Comparison of ENCODE assay signal across 8 cellular contexts in genomic region chr14:69643430-69644200, GRCh38. TPM values are rescaled to one million over a fixed set of nuclear protein-coding genes. Genes with fewer than 3 reads are reported as not detected.
DNase-seq lines count a peak whose midpoint lies in the region; ATAC-seq lines count a peak whose summit lies in the region.

No MANE protein-coding gene starts in this region.

- peaks cover 64% of the 10 kb centered on the region for H3K4me1 Mint-ChIP-seq in activated CD4-positive, alpha-beta T cell treated with anti-CD3 and anti-CD28 coated beads, Interleukin-2, amount 10 ng/mL, durations not matched to agents 7 days and 5 days

- POLR2A ChIA-PET in activated CD4-positive, alpha-beta T cell treated with anti-CD3 and anti-CD28 coated beads, Interleukin-2, amount 10 ng/mL, durations not matched to agents 7 days and 5 days (lab: Charles Lee): no interaction called here

- H3K36me3 Mint-ChIP-seq in activated CD4-positive, alpha-beta T cell treated with anti-CD3 and anti-CD28 coated beads, Interleukin-2, amount 10 ng/mL, durations not matched to agents 7 days and 5 days (ENCODE audit: low read depth): peaks cover 61% of the 10 kb centered on the region
- H3K36me3 Mint-ChIP-seq in activated naive CD4-positive, alpha-beta T cell treated with anti-CD3 and anti-CD28 coated beads, Interleukin-2, amount 50 U/mL, for 72 hours: peaks cover 18 to 77% of the 10 kb centered on the region in 2 donors

- ATAC-seq in activated naive CD4-positive, alpha-beta T cell treated with anti-CD3 and anti-CD28 coated beads, Interleukin-2, amount 50 U/mL, for 72 hours: peak; percentile 93 to 98
- ATAC-seq in left lobe of liver: peak; percentile 93
- no peak for ATAC-seq in GM21528 (IDR thresholded peaks at IDR 0.05; ENCODE audit: low FRiP score, unreplicated experiment)

- H3K27me3 Mint-ChIP-seq in activated CD4-positive, alpha-beta T cell treated with anti-CD3 and anti-CD28 coated beads, Interleukin-2, amount 10 ng/mL, durations not matched to agents 7 days and 5 days: no peaks in the 10 kb centered on the region

- CTCF ChIA-PET in activated CD4-positive, alpha-beta T cell treated with anti-CD3 and anti-CD28 coated beads, Interleukin-2, amount 10 ng/mL, durations not matched to agents 7 days and 5 days (lab: Charles Lee): interaction anchor here (1.1 to 1.7 kb wide), 4 partner anchors 9 to 64 kb away, joined by 3 to 4 read pairs (median 4); no protein-coding TSS in a partner anchor

- no peak overlapping the region for H3K4me3 Mint-ChIP-seq in activated CD4-positive, alpha-beta T cell treated with anti-CD3 and anti-CD28 coated beads, Interleukin-2, amount 10 ng/mL, durations not matched to agents 7 days and 5 days

- DNase-seq in activated CD4-positive, alpha-beta T cell treated with anti-CD3 and anti-CD28 coated beads for 1 hour: peak; percentile 66
- no peak for DNase-seq in activated CD4-positive, alpha-beta T cell treated with anti-CD3 and anti-CD28 coated beads, Interleukin-2, amount 10 ng/mL, durations not matched to agents 7 days and 5 days
- DNase-seq in RPMI7951 (ENCODE audit: low read depth) (peak; percentile 38), left lobe of liver (ENCODE audit: low spot score) (peak; percentile 81), NK-92 (lab: John Stamatoyannopoulos, UW; ENCODE audit: unreplicated experiment) (no peak)
- peak; percentile 70 to 71 for DNase-seq in activated naive CD4-positive, alpha-beta T cell treated with anti-CD3 and anti-CD28 coated beads, Interleukin-2, amount 50 U/mL, for 72 hours (ENCODE audit: low spot score in 2 of 2)
- peak; percentile 23 for DNase-seq in stimulated activated CD8-positive, alpha-beta memory T cell treated with anti-CD3 and anti-CD28 coated beads, Interleukin-15, amount 100 ng/mL, for 1 hour (ENCODE audit: low read depth)

- no peak overlapping the region for H3K27ac Mint-ChIP-seq in activated CD4-positive, alpha-beta T cell treated with anti-CD3 and anti-CD28 coated beads, Interleukin-2, amount 10 ng/mL, durations not matched to agents 7 days and 5 days
- H3K27ac Mint-ChIP-seq in activated naive CD4-positive, alpha-beta T cell treated with anti-CD3 and anti-CD28 coated beads, Interleukin-2, amount 50 U/mL, for 72 hours: peak overlapping the region; percentile 53 to 76

- peaks cover 22% of the 10 kb centered on the region for H3K9me3 Mint-ChIP-seq in activated CD4-positive, alpha-beta T cell treated with anti-CD3 and anti-CD28 coated beads, Interleukin-2, amount 10 ng/mL, durations not matched to agents 7 days and 5 days
- H3K9me3 Mint-ChIP-seq in activated naive CD4-positive, alpha-beta T cell treated with anti-CD3 and anti-CD28 coated beads, Interleukin-2, amount 50 U/mL, for 72 hours: peaks cover 0 to 25% of the 10 kb centered on the region in 2 donors

RNA-seq across cellular contexts. Expression of gene SUSD6, which starts 32.2 kb away (rescaled TPM):
- total RNA-seq in activated CD4-positive, alpha-beta T cell treated with anti-CD3 and anti-CD28 coated beads, Interleukin-2, amount 10 ng/mL, durations not matched to agents 7 days and 5 days: 10 to 100 TPM; 42.6 to 45.0 TPM
- total RNA-seq in RPMI7951 (2014; rRNA removed; shearing (Covaris generic)): 3.9 and 5.8 TPM in 2 replicates
- 10 to 100 TPM; 54.1 to 98.6 TPM for total RNA-seq in activated naive CD4-positive, alpha-beta T cell treated with anti-CD3 and anti-CD28 coated beads, Interleukin-2, amount 50 U/mL, for 72 hours
- total RNA-seq in left lobe of liver: 14.8 TPM

Comparison
In these comparisons a context has a peak if more than half of its experiments do, and no peak if none do; other contexts are left out.
1. DNase-seq: peak in activated CD4-positive, alpha-beta T cell treated with anti-CD3 and anti-CD28 coated beads for 1 hour (single experiment), RPMI7951 (single experiment), activated naive CD4-positive, alpha-beta T cell treated with anti-CD3 and anti-CD28 coated beads, Interleukin-2, amount 50 U/mL, for 72 hours (2 of 2), left lobe of liver (single experiment) and stimulated activated CD8-positive, alpha-beta memory T cell treated with anti-CD3 and anti-CD28 coated beads, Interleukin-15, amount 100 ng/mL, for 1 hour (single experiment); none in activated CD4-positive, alpha-beta T cell treated with anti-CD3 and anti-CD28 coated beads, Interleukin-2, amount 10 ng/mL, durations not matched to agents 7 days and 5 days (single experiment) and NK-92 (single experiment).